Comparison of ENCODE assay signal across 8 cellular contexts in genomic region chr15:56365075-56365711, GRCh38. TPM values are rescaled to one million over a fixed set of nuclear protein-coding genes. Genes with fewer than 3 reads are reported as not detected.
DNase-seq lines count a peak whose midpoint lies in the region; ATAC-seq and TF ChIP-seq lines count a peak whose summit lies in the region.

Gene TEX9 (plus strand): TSS chr15:56365426. CDS start chr15:56365451, 25 bp downstream.

- H3K36me3 ChIP-seq in right lobe of liver = no peaks in the 10 kb centered on the region

- ATAC-seq in GM19035 (IDR thresholded peaks at IDR 0.05; ENCODE audit: unreplicated experiment) = peak; percentile 87
- ATAC-seq in HG03280 (IDR thresholded peaks at IDR 0.05; ENCODE audit: unreplicated experiment) = peak; percentile 92
- ATAC-seq in right lobe of liver = peak; percentile 99 to 100 (median 100)

- DNase-seq in AML-193 (lab: John Stamatoyannopoulos, UW) = peak; percentile 73 to 75
- peak; percentile 66 for DNase-seq in NCI-H446 treated with DMSO at 0.1 percent for 48 hours (lab: John Stamatoyannopoulos, UW)
- DNase-seq in activated CD4-positive, alpha-beta T cell treated with anti-CD3 and anti-CD28 coated beads for 48 hours = peak; percentile 88
- DNase-seq in dermis microvascular lymphatic vessel endothelial cell (ENCODE audit: low read depth in 2 of 2) = peak; percentile 2 to 44
- peak; percentile 90 to 92 (median 92) for DNase-seq in right lobe of liver
- DNase-seq in stimulated activated CD4-positive, alpha-beta T cell treated with anti-CD3 and anti-CD28 coated beads, Interleukin-4, amount 100 ng/mL, for 24 hours = peak; percentile 68

- H3K4me1 ChIP-seq in right lobe of liver = peaks cover 0 to 6% (median 0%) of the 10 kb centered on the region in 4 donors

- peak; percentile 38 for TF ChIP-seq POLR2A in right lobe of liver (IDR thresholded peaks at IDR 0.05)

- H3K9me3 ChIP-seq in right lobe of liver = no peaks in the 10 kb centered on the region

- no peak for TF ChIP-seq CTCF in right lobe of liver (IDR thresholded peaks at IDR 0.05)

- peak within 1 kb of the TSS in 1 of 3 donors; percentile 13 for H3K27ac ChIP-seq in right lobe of liver

- H3K27me3 ChIP-seq in right lobe of liver = no peaks in the 10 kb centered on the region

- intact Hi-C loops in right lobe of liver (cut with DNase I) = no loop called here

- WGBS in right lobe of liver (ENCODE audit: insufficient coverage, low coverage, low lambda C conversion rate, missing lambda C conversion rate) = under 1% methylated on average over 36 of the region's 45 CpGs

- H3K4me3 ChIP-seq in right lobe of liver = peak within 1 kb of the TSS; percentile 69 to 76 (median 73)

RNA-seq across cellular contexts. Expression of gene TEX9, which starts in this region (rescaled TPM):
- total RNA-seq in dermis microvascular lymphatic vessel endothelial cell = 0.25 and 0.26 TPM in 2 replicates
- 1 to 10 TPM in 1 of 6 experiments, under 1 TPM in 5; 0.31 to 1.4 (median 0.65) TPM for total RNA-seq in right lobe of liver

Comparison
In these comparisons a context has a peak if more than half of its experiments do, and no peak if none do; other contexts are left out.
1. Peak in DNase-seq in dermis microvascular lymphatic vessel endothelial cell; RNA of the gene not detected or under 1 TPM.
2. DNase-seq: peak in every context shown above with its lines; median percentile 92 in right lobe of liver; 88 in activated CD4-positive, alpha-beta T cell treated with anti-CD3 and anti-CD28 coated beads for 48 hours; 74 in AML-193; 68 in stimulated activated CD4-positive, alpha-beta T cell treated with anti-CD3 and anti-CD28 coated beads, Interleukin-4, amount 100 ng/mL, for 24 hours; 66 in NCI-H446 treated with DMSO at 0.1 percent for 48 hours; 23 in dermis microvascular lymphatic vessel endothelial cell.